Comparison of ENCODE assay signal across 23 cellular contexts in the genomic region with DNA sequence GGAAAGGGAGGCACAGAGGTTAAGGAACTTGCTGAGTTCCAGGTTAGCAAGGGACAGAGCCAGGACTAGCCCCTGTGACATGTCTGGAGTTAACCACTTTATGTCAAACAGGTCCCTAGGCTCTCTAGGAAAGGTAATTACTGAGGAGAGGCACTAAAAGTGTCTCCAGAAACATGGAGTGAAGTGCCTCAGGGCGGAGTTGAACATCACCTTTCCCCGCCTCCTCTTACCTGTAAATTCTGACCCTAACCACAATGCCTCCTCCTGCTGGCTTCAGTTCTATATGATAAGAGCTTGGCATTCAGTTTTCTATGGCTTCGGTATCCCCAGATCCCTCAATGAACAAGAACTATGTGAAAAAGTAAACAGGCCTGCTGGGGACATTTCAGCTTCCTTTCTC. TPM values are rescaled to one million over a fixed set of nuclear protein-coding genes. Genes with fewer than 3 reads are reported as not detected.
A peak's percentile ranks its signal among the peaks of the same experiment; 100 is the strongest.
DNase-seq lines count a peak whose midpoint lies in the region; ATAC-seq and TF ChIP-seq lines count a peak whose summit lies in the region.
"Had no signal": no experiment of that assay in that cellular context is flagged by ENCODE, and none has a peak within 500 bp of the region (broad histone marks: within the 10 kb centered on the region; RNA-seq: fewer than 3 reads in every experiment).

No MANE protein-coding gene starts in this region.

- H3K4me3 Mint-ChIP-seq in endodermal cell = no peak overlapping the region
- H3K4me3 Mint-ChIP-seq: CD14-positive monocyte; CD4-positive, alpha-beta memory T cell; HFFc6 had no signal

- peaks cover 14% of the 10 kb centered on the region for H3K4me1 Mint-ChIP-seq in endodermal cell
- H3K4me1 Mint-ChIP-seq: CD14-positive monocyte had no signal

- H3K9me3 Mint-ChIP-seq in endodermal cell = no peaks in the 10 kb centered on the region
- H3K9me3 Mint-ChIP-seq: CD14-positive monocyte; CD4-positive, alpha-beta memory T cell had no signal

- H3K27me3 ChIP-seq in BE2C (no peaks in the 10 kb centered on the region), endodermal cell (ENCODE audit: control insufficient read depth, insufficient read depth, low read length, poor library complexity, severe bottlenecking) (peaks cover 96% of the 10 kb centered on the region)
- H3K27me3 ChIP-seq: BLaER1 had no signal

- H3K27ac ChIP-seq in endodermal cell (ENCODE audit: low read depth, low read length) = no peak overlapping the region
- H3K27ac ChIP-seq: 22Rv1, A549, BLaER1, GM23248 had no signal

- no peak overlapping the region for H3K27ac Mint-ChIP-seq in endodermal cell
- H3K27ac Mint-ChIP-seq: CD14-positive monocyte; CD4-positive, alpha-beta memory T cell; HFFc6 had no signal

- H3K4me1 ChIP-seq in BE2C = peaks cover 67% of the 10 kb centered on the region
- H3K4me1 ChIP-seq in endodermal cell (ENCODE audit: control insufficient read depth, insufficient read depth, low read length) = no peaks in the 10 kb centered on the region

- peaks cover 88% of the 10 kb centered on the region for H3K27me3 Mint-ChIP-seq in endodermal cell (ENCODE audit: insufficient read depth)

- WGBS in endodermal cell (ENCODE audit: insufficient coverage in 1 of 2, insufficient read length in 1 of 2), 2 experiments = 76 to 85% methylated on average over 3 of the region's 3 CpGs

- no peaks in the 10 kb centered on the region for H3K36me3 Mint-ChIP-seq in endodermal cell (ENCODE audit: low read depth)
- H3K36me3 Mint-ChIP-seq: CD14-positive monocyte; CD4-positive, alpha-beta memory T cell had no signal

- TF ChIP-seq CTCF in BE2C (IDR thresholded peaks at IDR 0.05; ENCODE audit: low read depth, low read length) = no peak
- no peak for TF ChIP-seq CTCF in endodermal cell (conservative IDR thresholded peaks at IDR 0.05)

- H3K9ac ChIP-seq in endodermal cell (ENCODE audit: extremely low read depth, low read length, poor library complexity, severe bottlenecking) = no peak overlapping the region
- H3K9ac ChIP-seq: BLaER1, GM23248 had no signal

- H3K36me3 ChIP-seq in BE2C = no peaks in the 10 kb centered on the region; the same call in 1 of the 2 replicates
- no peaks in the 10 kb centered on the region for H3K36me3 ChIP-seq in endodermal cell (ENCODE audit: control insufficient read depth, insufficient read depth, low read length)
- H3K36me3 ChIP-seq: BLaER1 had no signal

- H3K9me3 ChIP-seq in BE2C (no peaks in the 10 kb centered on the region), endodermal cell (ENCODE audit: control insufficient read depth, low read length) (no peaks in the 10 kb centered on the region)
- H3K9me3 ChIP-seq: A549, BLaER1 had no signal

- DNase-seq in NCI-H1417 (lab: John Stamatoyannopoulos, UW) (peak in 2 of 3 experiments; percentile 12 to 70), NCI-H1417 treated with DMSO at 0.1 percent for 48 hours (lab: John Stamatoyannopoulos, UW) (no peak), BE2C (no peak), NCI-H187 treated with DMSO at 0.1 percent for 48 hours (lab: John Stamatoyannopoulos, UW) (peak; percentile 52), endodermal cell (peak; percentile 56), iPS-NIHi11 (ENCODE audit: low spot score) (no peak)
- no peak for DNase-seq in activated T-cell treated with anti-CD3 and anti-CD28 coated beads, Interleukin-2, amount 50 U/mL, for 48 hours
- DNase-seq: AML-193; CD4-positive, alpha-beta memory T cell; DMS153; DMS79; GF-D8; GM23248; H7; HFFc6; IMR-90 had no signal

- H3K4me3 ChIP-seq in BE2C (ENCODE audit: low read depth, low read length) (peak overlapping the region; percentile 19), endodermal cell (ENCODE audit: low read length) (no peak overlapping the region)
- H3K4me3 ChIP-seq: A549, BLaER1, GM23248 had no signal

- no peak for ATAC-seq in GM18909 (IDR thresholded peaks at IDR 0.05; ENCODE audit: poor library complexity, unreplicated experiment)
- ATAC-seq: A549, HCT116 had no signal

RNA-seq across cellular contexts. Expression of gene RPH3A, which starts 18.1 kb away (rescaled TPM):
- polyA plus RNA-seq in BE2C (2012; ENCODE audit: insufficient read depth, insufficient read length, low read depth) = 61.2 TPM
- total RNA-seq in endodermal cell = not detected
- polyA plus RNA-seq in endodermal cell (2013, experiment 1 of 2) = 0.21 TPM
- polyA plus RNA-seq in endodermal cell (2013, experiment 2 of 2) = 0.83 TPM
- total RNA-seq: CD4-positive, alpha-beta memory T cell; Daoy; GM23248; H7; HFFc6; IMR-90 had no signal
- polyA plus RNA-seq: CD4-positive, alpha-beta memory T cell; GM23248; IMR-90 had no signal

Comparison
In these comparisons a context has a peak if more than half of its experiments do, and no peak if none do; other contexts are left out.
1. DNase-seq: peak in NCI-H1417 (2 of 3), NCI-H187 treated with DMSO at 0.1 percent for 48 hours (single experiment) and endodermal cell (single experiment); none in NCI-H1417 treated with DMSO at 0.1 percent for 48 hours (single experiment), BE2C (single experiment), activated T-cell treated with anti-CD3 and anti-CD28 coated beads, Interleukin-2, amount 50 U/mL, for 48 hours (0 of 2) and iPS-NIHi11 (single experiment).